Comparison of ENCODE assay signal across 33 cellular contexts in genomic region chr2:23237147-23237546, GRCh38.
DNase-seq lines count a peak whose midpoint lies in the region; ATAC-seq and TF ChIP-seq lines count a peak whose summit lies in the region.
"Had no signal": no experiment of that assay in that cellular context is flagged by ENCODE, and none has a peak within 500 bp of the region (broad histone marks: within the 10 kb centered on the region; RNA-seq: fewer than 3 reads in every experiment).

No MANE protein-coding gene starts in this region.

- TF ChIP-seq POLR2A in esophagus muscularis mucosa (IDR thresholded peaks at IDR 0.05; ENCODE audit: low read depth) (no peak), lower leg skin (IDR thresholded peaks at IDR 0.05) (no peak)

- no peak overlapping the region for H3K27ac Mint-ChIP-seq in activated CD4-positive, alpha-beta T cell treated with anti-CD3 and anti-CD28 coated beads, Interleukin-2, amount 10 ng/mL, durations not matched to agents 24 days and 14 days
- H3K27ac Mint-ChIP-seq in activated CD4-positive, alpha-beta T cell treated with anti-CD3 and anti-CD28 coated beads for 36 hours: no peak overlapping the region
- no peak overlapping the region for H3K27ac Mint-ChIP-seq in osteocyte (ENCODE audit: unreplicated experiment)
- H3K27ac Mint-ChIP-seq: B cell; CD14-positive monocyte; CD4-positive, alpha-beta memory T cell; CD4-positive, alpha-beta T cell; CD4-positive, CD25-positive, alpha-beta regulatory T cell; CD8-positive, alpha-beta memory T cell; CD8-positive, alpha-beta T cell had no signal

- no peaks in the 10 kb centered on the region for H3K9me3 Mint-ChIP-seq in activated CD4-positive, alpha-beta T cell treated with anti-CD3 and anti-CD28 coated beads, Interleukin-2, amount 10 ng/mL, durations not matched to agents 24 days and 14 days
- no peaks in the 10 kb centered on the region for H3K9me3 Mint-ChIP-seq in activated CD4-positive, alpha-beta T cell treated with anti-CD3 and anti-CD28 coated beads for 36 hours (ENCODE audit: low read depth)
- H3K9me3 Mint-ChIP-seq in osteocyte (ENCODE audit: unreplicated experiment): no peaks in the 10 kb centered on the region
- H3K9me3 Mint-ChIP-seq: CD4-positive, alpha-beta T cell; CD4-positive, CD25-positive, alpha-beta regulatory T cell; CD8-positive, alpha-beta T cell had no signal

- no peak for TF ChIP-seq EP300 in esophagus muscularis mucosa (IDR thresholded peaks at IDR 0.05)

- no peaks in the 10 kb centered on the region for H3K4me1 Mint-ChIP-seq in activated CD4-positive, alpha-beta T cell treated with anti-CD3 and anti-CD28 coated beads, Interleukin-2, amount 10 ng/mL, durations not matched to agents 24 days and 14 days
- H3K4me1 Mint-ChIP-seq in activated CD4-positive, alpha-beta T cell treated with anti-CD3 and anti-CD28 coated beads for 36 hours: no peaks in the 10 kb centered on the region
- peaks cover 10% of the 10 kb centered on the region for H3K4me1 Mint-ChIP-seq in osteocyte (ENCODE audit: unreplicated experiment)
- H3K4me1 Mint-ChIP-seq: B cell; CD14-positive monocyte; CD4-positive, alpha-beta memory T cell; CD4-positive, CD25-positive, alpha-beta regulatory T cell; CD8-positive, alpha-beta memory T cell had no signal

- H3K9me3 ChIP-seq in esophagus muscularis mucosa: no peaks in the 10 kb centered on the region
- H3K9me3 ChIP-seq: A549; BE2C; BLaER1; BLaER1 treated with 17β-estradiol and CSF1 and Interleukin-3, amounts not matched to agents 10 nM and 100 nM; Caco-2 had no signal

- no peaks in the 10 kb centered on the region for H3K27me3 ChIP-seq in esophagus muscularis mucosa
- H3K27me3 ChIP-seq: BE2C; BLaER1; BLaER1 treated with 17β-estradiol and CSF1 and Interleukin-3, amounts not matched to agents 10 nM and 100 nM had no signal

- H3K4me1 ChIP-seq in esophagus muscularis mucosa: no peaks in the 10 kb centered on the region
- H3K4me1 ChIP-seq: A549, BE2C, Caco-2 had no signal

- no peak for ATAC-seq in activated CD4-positive, alpha-beta T cell treated with anti-CD3 and anti-CD28 coated beads for 36 hours
- ATAC-seq: A549; CD8-positive, alpha-beta T cell had no signal

- CTCF ChIA-PET in activated CD4-positive, alpha-beta T cell treated with anti-CD3 and anti-CD28 coated beads for 36 hours (lab: Charles Lee): no interaction called here

- intact Hi-C loops in activated CD4-positive, alpha-beta T cell treated with anti-CD3 and anti-CD28 coated beads, Interleukin-2, amount 10 ng/mL, durations not matched to agents 24 days and 14 days (cut with micrococcal nuclease): no loop called here
- intact Hi-C loops in activated CD4-positive, alpha-beta T cell treated with anti-CD3 and anti-CD28 coated beads for 36 hours (cut with DNase I, micrococcal nuclease): no loop called here
- intact Hi-C loops in esophagus muscularis mucosa (cut with DNase I): no loop called here
- intact Hi-C loops in lower leg skin (cut with DNase I; ENCODE audit: low total_unique reads): no loop called here

- peak; percentile 27 for DNase-seq in activated CD4-positive, alpha-beta T cell treated with anti-CD3 and anti-CD28 coated beads, Interleukin-2, amount 10 ng/mL, durations not matched to agents 24 days and 14 days
- DNase-seq in activated CD4-positive, alpha-beta T cell treated with anti-CD3 and anti-CD28 coated beads for 36 hours: no peak
- peak; percentile 47 for DNase-seq in esophagus muscularis mucosa (ENCODE audit: extremely low spot score)
- DNase-seq in osteocyte (ENCODE audit: extremely low spot score, unreplicated experiment): peak; percentile 73
- no peak for DNase-seq in GM20000 (ENCODE audit: low spot score)
- no peak for DNase-seq in lower leg skin (ENCODE audit: low spot score in 2 of 2)
- DNase-seq: 8988T; ACHN; AML-193; BE2C; C1 segment of cervical spinal cord; Caco-2; Calu3; CD4-positive, alpha-beta memory T cell; CD4-positive, alpha-beta T cell; CD4-positive, CD25-positive, alpha-beta regulatory T cell; CD8-positive, alpha-beta memory T cell; CD8-positive, alpha-beta T cell; COR-L47; DMS 273 treated with DMSO at 0.1 percent for 48 hours; DMS153; DMS53; DMS79; DMS79 treated with DMSO at 0.1 percent for 48 hours; DND-41; EL had no signal

- 91% methylated on average over 7 of the region's 7 CpGs for WGBS in esophagus muscularis mucosa
- WGBS in lower leg skin, 2 donors: 91 to 94% methylated on average over 7 of the region's 7 CpGs

- H3K4me3 ChIP-seq in esophagus muscularis mucosa (no peak overlapping the region), lower leg skin (ENCODE audit: low read depth, poor library complexity, severe bottlenecking) (no peak overlapping the region)
- H3K4me3 ChIP-seq: A549; BLaER1; BLaER1 treated with 17β-estradiol and CSF1 and Interleukin-3, amounts not matched to agents 10 nM and 100 nM had no signal

- no peaks in the 10 kb centered on the region for H3K36me3 Mint-ChIP-seq in activated CD4-positive, alpha-beta T cell treated with anti-CD3 and anti-CD28 coated beads, Interleukin-2, amount 10 ng/mL, durations not matched to agents 24 days and 14 days (ENCODE audit: low read depth)
- H3K36me3 Mint-ChIP-seq in activated CD4-positive, alpha-beta T cell treated with anti-CD3 and anti-CD28 coated beads for 36 hours (ENCODE audit: low read depth): no peaks in the 10 kb centered on the region
- H3K36me3 Mint-ChIP-seq in osteocyte (ENCODE audit: unreplicated experiment): no peaks in the 10 kb centered on the region
- H3K36me3 Mint-ChIP-seq: CD14-positive monocyte; CD4-positive, alpha-beta memory T cell; CD4-positive, CD25-positive, alpha-beta regulatory T cell; CD8-positive, alpha-beta memory T cell; CD8-positive, alpha-beta T cell had no signal

- H3K36me3 ChIP-seq in esophagus muscularis mucosa: no peaks in the 10 kb centered on the region
- H3K36me3 ChIP-seq: BE2C; BLaER1; BLaER1 treated with 17β-estradiol and CSF1 and Interleukin-3, amounts not matched to agents 10 nM and 100 nM had no signal

- H3K27ac ChIP-seq in esophagus muscularis mucosa (replicated peaks in 1 of 4): no peak overlapping the region
- H3K27ac ChIP-seq: 22Rv1; A549; BLaER1; BLaER1 treated with 17β-estradiol and CSF1 and Interleukin-3, amounts not matched to agents 10 nM and 100 nM; C4-2B had no signal

- H3K4me3 Mint-ChIP-seq in activated CD4-positive, alpha-beta T cell treated with anti-CD3 and anti-CD28 coated beads, Interleukin-2, amount 10 ng/mL, durations not matched to agents 24 days and 14 days: no peak overlapping the region
- no peak overlapping the region for H3K4me3 Mint-ChIP-seq in activated CD4-positive, alpha-beta T cell treated with anti-CD3 and anti-CD28 coated beads for 36 hours
- no peak overlapping the region for H3K4me3 Mint-ChIP-seq in osteocyte (ENCODE audit: unreplicated experiment)
- H3K4me3 Mint-ChIP-seq: B cell; CD14-positive monocyte; CD4-positive, alpha-beta memory T cell; CD4-positive, alpha-beta T cell; CD8-positive, alpha-beta memory T cell; CD8-positive, alpha-beta T cell had no signal

- peaks cover 2% of the 10 kb centered on the region for H3K27me3 Mint-ChIP-seq in activated CD4-positive, alpha-beta T cell treated with anti-CD3 and anti-CD28 coated beads, Interleukin-2, amount 10 ng/mL, durations not matched to agents 24 days and 14 days
- H3K27me3 Mint-ChIP-seq in activated CD4-positive, alpha-beta T cell treated with anti-CD3 and anti-CD28 coated beads for 36 hours: peaks cover 5% of the 10 kb centered on the region
- H3K27me3 Mint-ChIP-seq in osteocyte (ENCODE audit: unreplicated experiment): peaks cover 5% of the 10 kb centered on the region

- POLR2A ChIA-PET in activated CD4-positive, alpha-beta T cell treated with anti-CD3 and anti-CD28 coated beads for 36 hours (lab: Charles Lee): no interaction called here

- no peak for TF ChIP-seq CTCF in esophagus muscularis mucosa (IDR thresholded peaks at IDR 0.05)
- no peak for TF ChIP-seq CTCF in osteocyte (IDR thresholded peaks at IDR 0.05)
- no peak for TF ChIP-seq CTCF in GM20000 (IDR thresholded peaks at IDR 0.05; ENCODE audit: extremely low read depth, missing control alignments)
- TF ChIP-seq CTCF in lower leg skin (IDR thresholded peaks at IDR 0.05): no peak

Comparison
In these comparisons a context has a peak if more than half of its experiments do, and no peak if none do; other contexts are left out.
1. DNase-seq: peak in activated CD4-positive, alpha-beta T cell treated with anti-CD3 and anti-CD28 coated beads, Interleukin-2, amount 10 ng/mL, durations not matched to agents 24 days and 14 days (single experiment), esophagus muscularis mucosa (single experiment) and osteocyte (single experiment); none in activated CD4-positive, alpha-beta T cell treated with anti-CD3 and anti-CD28 coated beads for 36 hours (single experiment), GM20000 (single experiment) and lower leg skin (0 of 2).